In genomic region chr11:8959546-8960166, GRCh38 we compare ENCODE assay signal across 1 cellular context.
TF ChIP-seq lines count a peak whose summit lies in the region.

No MANE protein-coding gene starts in this region.

TF ChIP-seq in K562, 482 proteins besides CTCF, POLR2A, EP300 and RAD21:
- TF ChIP-seq NR2C2 (CRISPR knock-in tag; IDR thresholded peaks at IDR 0.05) (no peak), NR2C2 (tag; IDR thresholded peaks at IDR 0.05) (0 out of 2 replicates have a peak, but pooled peaks have one; percentile 13), RAD51 (IDR thresholded peaks at IDR 0.05; ENCODE audit: borderline replicate concordance, low read depth) (no peak), TCF3 (CRISPR knock-in tag; IDR thresholded peaks at IDR 0.05) (no peak), RHOXF2B (CRISPR knock-in tag; conservative IDR thresholded peaks at IDR 0.05) (no peak), EWSR1 (IDR thresholded peaks at IDR 0.05; ENCODE audit: borderline replicate concordance, low read depth, partially characterized antibody) (no peak), DPF2 (IDR thresholded peaks at IDR 0.05) (no peak), SMAD3 (CRISPR knock-in tag; conservative IDR thresholded peaks at IDR 0.05) (no peak), DIDO1 (tag; IDR thresholded peaks at IDR 0.05; ENCODE audit: low read depth) (no peak), NFIC (IDR thresholded peaks at IDR 0.05) (no peak), DDX20 (tag; IDR thresholded peaks at IDR 0.05; ENCODE audit: low read depth) (no peak), NR2F6 (CRISPR knock-in tag; IDR thresholded peaks at IDR 0.05) (no peak), PBX2 (CRISPR knock-in tag; IDR thresholded peaks at IDR 0.05; ENCODE audit: low read depth) (no peak), PBX2 (tag; conservative IDR thresholded peaks at IDR 0.05; ENCODE audit: low read depth) (no peak), MAFG (tag; conservative IDR thresholded peaks at IDR 0.05) (no peak), BCL6 (CRISPR knock-in tag; IDR thresholded peaks at IDR 0.05) (no peak), SMC3 (conservative IDR thresholded peaks at IDR 0.05; ENCODE audit: insufficient read depth, low read depth, low read length) (peak; percentile 54), THRAP3 (IDR thresholded peaks at IDR 0.05; ENCODE audit: borderline replicate concordance) (no peak), KDM5B (IDR thresholded peaks at IDR 0.05; ENCODE audit: insufficient replicate concordance, low read depth, low read length) (no peak), FOSL1 (tag; conservative IDR thresholded peaks at IDR 0.05) (0 out of 2 replicates have a peak, but pooled peaks have one; percentile 11), PURB (CRISPR knock-in tag; IDR thresholded peaks at IDR 0.05; ENCODE audit: low read depth) (no peak), ZNF785 (CRISPR knock-in tag; IDR thresholded peaks at IDR 0.05) (no peak), JUND (IDR thresholded peaks at IDR 0.05; ENCODE audit: borderline replicate concordance, low read depth, low read length) (no peak), JUND (tag; IDR thresholded peaks at IDR 0.05; ENCODE audit: borderline replicate concordance, low read depth, low read length) (0 out of 3 replicates have a peak, but pooled peaks have one; percentile 21)
- TF ChIP-seq, protein P1, sequence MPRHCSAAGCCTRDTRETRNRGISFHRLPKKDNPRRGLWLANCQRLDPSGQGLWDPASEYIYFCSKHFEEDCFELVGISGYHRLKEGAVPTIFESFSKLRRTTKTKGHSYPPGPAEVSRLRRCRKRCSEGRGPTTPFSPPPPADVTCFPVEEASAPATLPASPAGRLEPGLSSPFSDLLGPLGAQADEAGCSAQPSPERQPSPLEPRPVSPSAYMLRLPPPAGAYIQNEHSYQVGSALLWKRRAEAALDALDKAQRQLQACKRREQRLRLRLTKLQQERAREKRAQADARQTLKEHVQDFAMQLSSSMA (CRISPR knock-in tag; IDR thresholded peaks at IDR 0.05) = no peak
- TF ChIP-seq, protein P2, sequence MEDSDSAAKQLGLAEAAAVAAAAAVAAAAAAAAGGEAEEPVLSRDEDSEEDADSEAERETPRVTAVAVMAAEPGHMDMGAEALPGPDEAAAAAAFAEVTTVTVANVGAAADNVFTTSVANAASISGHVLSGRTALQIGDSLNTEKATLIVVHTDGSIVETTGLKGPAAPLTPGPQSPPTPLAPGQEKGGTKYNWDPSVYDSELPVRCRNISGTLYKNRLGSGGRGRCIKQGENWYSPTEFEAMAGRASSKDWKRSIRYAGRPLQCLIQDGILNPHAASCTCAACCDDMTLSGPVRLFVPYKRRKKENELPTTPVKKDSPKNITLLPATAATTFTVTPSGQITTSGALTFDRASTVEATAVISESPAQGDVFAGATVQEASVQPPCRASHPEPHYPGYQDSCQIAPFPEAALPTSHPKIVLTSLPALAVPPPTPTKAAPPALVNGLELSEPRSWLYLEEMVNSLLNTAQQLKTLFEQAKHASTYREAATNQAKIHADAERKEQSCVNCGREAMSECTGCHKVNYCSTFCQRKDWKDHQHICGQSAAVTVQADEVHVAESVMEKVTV (CRISPR knock-in tag; IDR thresholded peaks at IDR 0.05) = peak; percentile 75
- TF ChIP-seq, protein P3, sequence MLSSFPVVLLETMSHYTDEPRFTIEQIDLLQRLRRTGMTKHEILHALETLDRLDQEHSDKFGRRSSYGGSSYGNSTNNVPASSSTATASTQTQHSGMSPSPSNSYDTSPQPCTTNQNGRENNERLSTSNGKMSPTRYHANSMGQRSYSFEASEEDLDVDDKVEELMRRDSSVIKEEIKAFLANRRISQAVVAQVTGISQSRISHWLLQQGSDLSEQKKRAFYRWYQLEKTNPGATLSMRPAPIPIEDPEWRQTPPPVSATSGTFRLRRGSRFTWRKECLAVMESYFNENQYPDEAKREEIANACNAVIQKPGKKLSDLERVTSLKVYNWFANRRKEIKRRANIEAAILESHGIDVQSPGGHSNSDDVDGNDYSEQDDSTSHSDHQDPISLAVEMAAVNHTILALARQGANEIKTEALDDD (IDR thresholded peaks at IDR 0.05) = peak; percentile 98
- TF ChIP-seq, protein P4, sequence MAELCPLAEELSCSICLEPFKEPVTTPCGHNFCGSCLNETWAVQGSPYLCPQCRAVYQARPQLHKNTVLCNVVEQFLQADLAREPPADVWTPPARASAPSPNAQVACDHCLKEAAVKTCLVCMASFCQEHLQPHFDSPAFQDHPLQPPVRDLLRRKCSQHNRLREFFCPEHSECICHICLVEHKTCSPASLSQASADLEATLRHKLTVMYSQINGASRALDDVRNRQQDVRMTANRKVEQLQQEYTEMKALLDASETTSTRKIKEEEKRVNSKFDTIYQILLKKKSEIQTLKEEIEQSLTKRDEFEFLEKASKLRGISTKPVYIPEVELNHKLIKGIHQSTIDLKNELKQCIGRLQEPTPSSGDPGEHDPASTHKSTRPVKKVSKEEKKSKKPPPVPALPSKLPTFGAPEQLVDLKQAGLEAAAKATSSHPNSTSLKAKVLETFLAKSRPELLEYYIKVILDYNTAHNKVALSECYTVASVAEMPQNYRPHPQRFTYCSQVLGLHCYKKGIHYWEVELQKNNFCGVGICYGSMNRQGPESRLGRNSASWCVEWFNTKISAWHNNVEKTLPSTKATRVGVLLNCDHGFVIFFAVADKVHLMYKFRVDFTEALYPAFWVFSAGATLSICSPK (IDR thresholded peaks at IDR 0.05; ENCODE audit: borderline replicate concordance) = no peak
